Comparison of ENCODE assay signal across 2 cellular contexts in genomic region chr18:59737335-59737734, GRCh38. TPM values are rescaled to one million over a fixed set of nuclear protein-coding genes. Genes with fewer than 3 reads are reported as not detected.
"Had no signal": no experiment of that assay in that cellular context is flagged by ENCODE, and none has a peak within 500 bp of the region (broad histone marks: within the 10 kb centered on the region; RNA-seq: fewer than 3 reads in every experiment).

No MANE protein-coding gene starts in this region.

RNA-seq across cellular contexts. Expression of gene CCBE1, which starts 40.1 kb away (rescaled TPM):
- total RNA-seq: H4 had no signal
- polyA plus RNA-seq: IgD-negative memory B cell had no signal
